Comparison of ENCODE assay signal across 12 cellular contexts in the genomic region with DNA sequence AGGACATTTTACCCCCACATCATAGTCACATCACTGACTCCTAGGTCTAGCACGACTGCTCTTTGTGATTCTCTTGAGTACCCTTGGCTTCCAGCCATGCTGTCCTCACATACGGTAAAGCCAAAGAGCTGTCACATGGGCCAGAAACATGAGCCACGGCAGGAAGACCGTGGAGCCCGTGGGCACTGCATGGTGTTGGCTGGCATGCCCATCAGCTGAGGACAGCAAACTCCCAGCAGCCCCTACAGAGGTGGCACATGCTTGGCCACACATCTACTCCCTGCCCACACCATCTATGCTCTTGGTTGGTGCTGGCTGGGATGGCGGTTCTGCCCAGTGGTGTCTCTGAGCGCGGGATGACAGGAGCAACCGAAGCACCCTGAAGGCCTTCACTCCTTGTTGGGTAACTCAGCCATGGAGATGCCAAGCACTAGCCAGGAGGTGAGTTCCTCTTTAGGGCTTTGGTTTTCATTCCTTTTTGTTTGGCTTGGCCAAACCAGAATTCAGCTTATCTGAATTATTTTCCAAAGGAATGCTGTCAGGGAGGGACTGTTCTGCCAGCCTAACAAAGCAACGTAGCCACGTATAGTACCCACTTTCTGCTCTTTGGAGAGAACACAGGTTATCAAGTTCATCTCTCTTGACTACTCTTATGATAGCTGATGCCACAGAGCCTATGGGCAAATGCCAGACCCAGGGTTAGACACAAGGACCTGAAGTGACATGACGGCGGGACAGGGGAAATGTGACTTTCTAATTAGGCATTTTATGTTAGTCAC. TPM values are rescaled to one million over a fixed set of nuclear protein-coding genes. Genes with fewer than 3 reads are reported as not detected.
DNase-seq lines count a peak whose midpoint lies in the region; ATAC-seq and TF ChIP-seq lines count a peak whose summit lies in the region.
"Had no signal": no experiment of that assay in that cellular context is flagged by ENCODE, and none has a peak within 500 bp of the region (broad histone marks: within the 10 kb centered on the region; RNA-seq: fewer than 3 reads in every experiment).

No MANE protein-coding gene starts in this region.

- H3K4me3 ChIP-seq in body of pancreas (no peak overlapping the region), aorta (ENCODE audit: low read length in 2 of 2) (no peak overlapping the region), mucosa of descending colon (no peak overlapping the region)
- H3K4me3 ChIP-seq: BLaER1 had no signal

- peaks cover 3% of the 10 kb centered on the region for H3K4me1 Mint-ChIP-seq in activated naive CD8-positive, alpha-beta T cell treated with anti-CD3 and anti-CD28 coated beads for 36 hours
- no peaks in the 10 kb centered on the region for H3K4me1 Mint-ChIP-seq in activated naive CD8-positive, alpha-beta T cell treated with anti-CD3 and anti-CD28 coated beads, Interleukin-2, amount 50 U/mL, for 24 hours

- H3K9me3 ChIP-seq in body of pancreas (no peaks in the 10 kb centered on the region), aorta (ENCODE audit: control insufficient read depth, low read length) (no peaks in the 10 kb centered on the region), mucosa of descending colon (no peaks in the 10 kb centered on the region)
- H3K9me3 ChIP-seq: BLaER1 had no signal

- H3K4me3 Mint-ChIP-seq in activated naive CD8-positive, alpha-beta T cell treated with anti-CD3 and anti-CD28 coated beads for 36 hours, result no peak overlapping the region
- H3K4me3 Mint-ChIP-seq in activated naive CD8-positive, alpha-beta T cell treated with anti-CD3 and anti-CD28 coated beads, Interleukin-2, amount 50 U/mL, for 24 hours, result no peak overlapping the region
- H3K4me3 Mint-ChIP-seq: WTC11 had no signal

- no peak for DNase-seq in activated naive CD8-positive, alpha-beta T cell treated with anti-CD3 and anti-CD28 coated beads for 36 hours
- no peak for DNase-seq in activated naive CD8-positive, alpha-beta T cell treated with anti-CD3 and anti-CD28 coated beads, Interleukin-2, amount 50 U/mL, for 24 hours
- DNase-seq in body of pancreas (peak; percentile 41 to 64 (median 52)), left lobe of liver (ENCODE audit: low spot score) (peak; percentile 76), aorta (no peak), mucosa of descending colon (no peak), NCI-H526 (lab: John Stamatoyannopoulos, UW) (no peak), H4 (ENCODE audit: low spot score) (no peak)
- DNase-seq: activated gamma-delta T cell treated with Interleukin-2 at 50 U/mL for 16 hours had no signal

- peaks cover 50% of the 10 kb centered on the region for H3K4me1 ChIP-seq in body of pancreas
- H3K4me1 ChIP-seq in aorta (ENCODE audit: control insufficient read depth in 1 of 2, insufficient read depth in 2 of 2, low read length in 2 of 2), result peaks cover 3 to 4% of the 10 kb centered on the region in 2 donors
- no peaks in the 10 kb centered on the region for H3K4me1 ChIP-seq in mucosa of descending colon (ENCODE audit: low read depth)
- H3K4me1 ChIP-seq: BLaER1 had no signal

- H3K27ac Mint-ChIP-seq in activated naive CD8-positive, alpha-beta T cell treated with anti-CD3 and anti-CD28 coated beads for 36 hours, result peak overlapping the region; percentile 6
- no peak overlapping the region for H3K27ac Mint-ChIP-seq in activated naive CD8-positive, alpha-beta T cell treated with anti-CD3 and anti-CD28 coated beads, Interleukin-2, amount 50 U/mL, for 24 hours

- H3K27ac ChIP-seq in body of pancreas (peak overlapping the region; percentile 72 to 87 (median 79)), aorta (ENCODE audit: low read depth in 1 of 2, low read length in 2 of 2) (peak overlapping the region; percentile 73 to 91)
- H3K27ac ChIP-seq: BLaER1 had no signal

- H3K9me3 Mint-ChIP-seq in activated naive CD8-positive, alpha-beta T cell treated with anti-CD3 and anti-CD28 coated beads for 36 hours, result no peaks in the 10 kb centered on the region
- no peaks in the 10 kb centered on the region for H3K9me3 Mint-ChIP-seq in activated naive CD8-positive, alpha-beta T cell treated with anti-CD3 and anti-CD28 coated beads, Interleukin-2, amount 50 U/mL, for 24 hours
- H3K9me3 Mint-ChIP-seq: WTC11 had no signal

- TF ChIP-seq POLR2A in body of pancreas (IDR thresholded peaks at IDR 0.05), result no peak

- ATAC-seq in activated naive CD8-positive, alpha-beta T cell treated with anti-CD3 and anti-CD28 coated beads, Interleukin-2, amount 50 U/mL, for 24 hours, result no peak
- peak; percentile 36 for ATAC-seq in body of pancreas
- peak; percentile 21 for ATAC-seq in left lobe of liver
- ATAC-seq in aorta (ENCODE audit: low FRiP score), result no peak
- no peak for ATAC-seq in mucosa of descending colon
- ATAC-seq: WTC11 had no signal

- WGBS in body of pancreas, 2 donors, result 19% methylated on average over 13 of the region's 13 CpGs
- WGBS in aorta, 2 donors, result 6 to 13% methylated on average over 13 of the region's 13 CpGs

- no peaks in the 10 kb centered on the region for H3K27me3 Mint-ChIP-seq in activated naive CD8-positive, alpha-beta T cell treated with anti-CD3 and anti-CD28 coated beads for 36 hours
- no peaks in the 10 kb centered on the region for H3K27me3 Mint-ChIP-seq in activated naive CD8-positive, alpha-beta T cell treated with anti-CD3 and anti-CD28 coated beads, Interleukin-2, amount 50 U/mL, for 24 hours

- H3K27me3 ChIP-seq in body of pancreas (no peaks in the 10 kb centered on the region), aorta (ENCODE audit: control insufficient read depth in 1 of 2, insufficient read depth in 2 of 2, low read length in 1 of 2) (no peaks in the 10 kb centered on the region)
- H3K27me3 ChIP-seq: BLaER1 had no signal

- intact Hi-C loops in body of pancreas (cut with DNase I) (no loop called here), aorta (cut with DNase I) (no loop called here), mucosa of descending colon (cut with DNase I, micrococcal nuclease) (no loop called here)

- TF ChIP-seq CTCF in body of pancreas (IDR thresholded peaks at IDR 0.05) (no peak), mucosa of descending colon (IDR thresholded peaks at IDR 0.05) (no peak)

- peaks cover 16% of the 10 kb centered on the region for H3K36me3 Mint-ChIP-seq in activated naive CD8-positive, alpha-beta T cell treated with anti-CD3 and anti-CD28 coated beads for 36 hours
- H3K36me3 Mint-ChIP-seq in activated naive CD8-positive, alpha-beta T cell treated with anti-CD3 and anti-CD28 coated beads, Interleukin-2, amount 50 U/mL, for 24 hours (ENCODE audit: low read depth), result peaks cover 37% of the 10 kb centered on the region

- peaks cover 0 to 47% of the 10 kb centered on the region in 2 donors for H3K36me3 ChIP-seq in body of pancreas (replicated peaks in 1 of 2; ENCODE audit: insufficient read depth in 1 of 2, low read depth in 2 of 2)
- peaks cover 6 to 14% of the 10 kb centered on the region in 2 donors for H3K36me3 ChIP-seq in aorta (ENCODE audit: control insufficient read depth in 1 of 2, insufficient read depth in 2 of 2, low read length in 1 of 2)
- peaks cover 10% of the 10 kb centered on the region for H3K36me3 ChIP-seq in mucosa of descending colon (ENCODE audit: low read depth)

RNA-seq across cellular contexts. Expression of gene TNFAIP1, which starts 10.0 kb away (rescaled TPM):
- total RNA-seq in activated naive CD8-positive, alpha-beta T cell treated with anti-CD3 and anti-CD28 coated beads for 36 hours, result 10 to 100 TPM; 22.2 to 23.2 TPM
- total RNA-seq in body of pancreas (10 to 100 TPM; 15.2 to 15.8 TPM), left lobe of liver (28.8 TPM), aorta (10 to 100 TPM; 51.1 to 68.9 TPM), mucosa of descending colon (10 to 100 TPM; 36.8 to 38.4 (median 36.8) TPM)
- polyA plus RNA-seq in aorta, result 10 to 100 TPM; 11.7 to 16.2 TPM
- 25.1 and 26.3 TPM in 2 replicates for total RNA-seq in H4 (2014; rRNA removed; shearing (Covaris generic))

RNA-seq across cellular contexts. Expression of gene IFT20, which starts 10.3 kb away (rescaled TPM):
- total RNA-seq in activated naive CD8-positive, alpha-beta T cell treated with anti-CD3 and anti-CD28 coated beads for 36 hours, result 10 to 100 TPM; 17.0 to 21.4 TPM
- total RNA-seq in body of pancreas, result 10 to 100 TPM; 37.9 to 42.2 TPM
- 24.2 TPM for total RNA-seq in left lobe of liver
- 10 to 100 TPM; 34.5 to 37.2 TPM for total RNA-seq in aorta
- 10 to 100 TPM; 70.7 to 74.3 TPM for polyA plus RNA-seq in aorta
- 10 to 100 TPM; 23.6 to 44.1 (median 28.0) TPM for total RNA-seq in mucosa of descending colon
- 31.1 and 34.5 TPM in 2 replicates for total RNA-seq in H4 (2014; rRNA removed; shearing (Covaris generic))

RNA-seq across cellular contexts. Expression of gene POLDIP2, which starts 11.7 kb away (rescaled TPM):
- total RNA-seq in activated naive CD8-positive, alpha-beta T cell treated with anti-CD3 and anti-CD28 coated beads for 36 hours, result 100 to 1,000 TPM; 125 to 126 TPM
- total RNA-seq in body of pancreas, result 10 to 100 TPM; 50.8 to 54.4 TPM
- 119 TPM for total RNA-seq in left lobe of liver
- total RNA-seq in aorta, result 10 to 100 TPM; 40.1 to 42.5 TPM
- 10 to 100 TPM; 36.6 to 41.4 TPM for polyA plus RNA-seq in aorta
- 10 to 100 TPM; 71.7 to 82.4 (median 81.3) TPM for total RNA-seq in mucosa of descending colon
- 108 and 110 TPM in 2 replicates for total RNA-seq in H4 (2014; rRNA removed; shearing (Covaris generic))

RNA-seq across cellular contexts. Expression of gene SEBOX, which starts 19.4 kb away (rescaled TPM):
- not detected for total RNA-seq in activated naive CD8-positive, alpha-beta T cell treated with anti-CD3 and anti-CD28 coated beads for 36 hours
- total RNA-seq in body of pancreas (not detected), left lobe of liver (not detected), aorta (not detected), mucosa of descending colon (not detected)
- polyA plus RNA-seq in aorta, result not detected
- total RNA-seq in H4 (2014; rRNA removed; shearing (Covaris generic)), result not detected in 2 replicates
- total RNA-seq: RPMI7951, WTC11 had no signal

RNA-seq across cellular contexts. Expression of gene VTN, which starts 24.5 kb away (rescaled TPM):
- total RNA-seq in activated naive CD8-positive, alpha-beta T cell treated with anti-CD3 and anti-CD28 coated beads for 36 hours, result under 1 TPM; 0.22 to 0.35 TPM
- total RNA-seq in body of pancreas (1 to 10 TPM; 4.2 to 6.6 TPM), left lobe of liver (3,241 TPM), aorta (1 to 10 TPM; 1.5 to 2.6 TPM), mucosa of descending colon (under 1 TPM; 0.23 to 0.39 (median 0.35) TPM)
- polyA plus RNA-seq in aorta, result 1 to 10 TPM in 1 of 2 donors, under 1 TPM in 1; 0.63 to 4.3 TPM
- total RNA-seq in H4 (2014; rRNA removed; shearing (Covaris generic)), result not detected in 2 replicates

Comparison
In these comparisons a context has a peak if more than half of its experiments do, and no peak if none do; other contexts are left out.
1. DNase-seq: peak in body of pancreas (4 of 4) and left lobe of liver (single experiment); none in activated naive CD8-positive, alpha-beta T cell treated with anti-CD3 and anti-CD28 coated beads for 36 hours (single experiment), activated naive CD8-positive, alpha-beta T cell treated with anti-CD3 and anti-CD28 coated beads, Interleukin-2, amount 50 U/mL, for 24 hours (single experiment), aorta (0 of 2), mucosa of descending colon (0 of 3), NCI-H526 (0 of 2) and H4 (single experiment).
2. ATAC-seq: peak in body of pancreas (single experiment) and left lobe of liver (single experiment); none in activated naive CD8-positive, alpha-beta T cell treated with anti-CD3 and anti-CD28 coated beads, Interleukin-2, amount 50 U/mL, for 24 hours (single experiment), aorta (single experiment) and mucosa of descending colon (single experiment).